20 cellular contexts compared by ENCODE assay signal in genomic region chr12:3061858-3062215, GRCh38.
"Had no signal": no experiment of that assay in that cellular context is flagged by ENCODE, and none has a peak within 500 bp of the region (broad histone marks: within the 10 kb centered on the region; RNA-seq: fewer than 3 reads in every experiment).

No MANE protein-coding gene starts in this region.

- H3K4me1 ChIP-seq: left lung, right lobe of liver, testis, tibial artery had no signal

- H3K27ac ChIP-seq: coronary artery, left lung, pancreas, right lobe of liver, testis, tibial artery had no signal

- ATAC-seq: left cardiac atrium; left lung; natural killer cell; pancreas; right lobe of liver; stimulated activated memory B cell treated with anti-CD40 and anti-IgM and Interleukin-4, amounts not matched to agents 10 μg/mL and 1 μg/mL and 100 μg/mL, for 72 hours; stimulated activated naive CD8-positive, alpha-beta T cell treated with anti-CD3 and anti-CD28 coated beads, Interleukin-15, Interleukin-2, amounts not matched to agents 100 U/mL and 50 U/mL, for 24 hours had no signal

- DNase-seq: dermis blood vessel endothelial cell; effector memory CD4-positive, alpha-beta T cell; erythroblast; left cardiac atrium; left lung; mesendoderm; midbrain; natural killer cell; pancreas; right lobe of liver; stimulated activated CD4-positive, alpha-beta T cell treated with anti-CD3 and anti-CD28 coated beads, Interleukin-4, amount 100 ng/mL, for 4 hours; stimulated activated naive CD8-positive, alpha-beta T cell treated with anti-CD3 and anti-CD28 coated beads, Interleukin-15, Interleukin-2, amounts not matched to agents 100 U/mL and 50 U/mL, for 24 hours; substantia nigra; testis; tibial artery had no signal

- H3K9me3 ChIP-seq: left lung, pancreas, right lobe of liver, testis, tibial artery had no signal

- H3K27ac Mint-ChIP-seq: natural killer cell; progenitor cell of endocrine pancreas; stimulated activated memory B cell treated with anti-CD40 and anti-IgM and Interleukin-4, amounts not matched to agents 10 μg/mL and 1 μg/mL and 100 μg/mL, for 72 hours; type B pancreatic cell had no signal

- H3K4me3 ChIP-seq: coronary artery, left lung, pancreas, right lobe of liver, smooth muscle cell, testis, tibial artery had no signal

- H3K36me3 ChIP-seq: left lung, pancreas, right lobe of liver, tibial artery had no signal

- H3K27me3 ChIP-seq: left lung, pancreas, right lobe of liver, testis had no signal

- H3K4me3 Mint-ChIP-seq: natural killer cell; stimulated activated memory B cell treated with anti-CD40 and anti-IgM and Interleukin-4, amounts not matched to agents 10 μg/mL and 1 μg/mL and 100 μg/mL, for 72 hours; type B pancreatic cell had no signal

- H3K36me3 Mint-ChIP-seq: natural killer cell; stimulated activated memory B cell treated with anti-CD40 and anti-IgM and Interleukin-4, amounts not matched to agents 10 μg/mL and 1 μg/mL and 100 μg/mL, for 72 hours had no signal

- H3K4me1 Mint-ChIP-seq: natural killer cell; stimulated activated memory B cell treated with anti-CD40 and anti-IgM and Interleukin-4, amounts not matched to agents 10 μg/mL and 1 μg/mL and 100 μg/mL, for 72 hours had no signal
